8 cellular contexts compared by ENCODE assay signal in the genomic region with DNA sequence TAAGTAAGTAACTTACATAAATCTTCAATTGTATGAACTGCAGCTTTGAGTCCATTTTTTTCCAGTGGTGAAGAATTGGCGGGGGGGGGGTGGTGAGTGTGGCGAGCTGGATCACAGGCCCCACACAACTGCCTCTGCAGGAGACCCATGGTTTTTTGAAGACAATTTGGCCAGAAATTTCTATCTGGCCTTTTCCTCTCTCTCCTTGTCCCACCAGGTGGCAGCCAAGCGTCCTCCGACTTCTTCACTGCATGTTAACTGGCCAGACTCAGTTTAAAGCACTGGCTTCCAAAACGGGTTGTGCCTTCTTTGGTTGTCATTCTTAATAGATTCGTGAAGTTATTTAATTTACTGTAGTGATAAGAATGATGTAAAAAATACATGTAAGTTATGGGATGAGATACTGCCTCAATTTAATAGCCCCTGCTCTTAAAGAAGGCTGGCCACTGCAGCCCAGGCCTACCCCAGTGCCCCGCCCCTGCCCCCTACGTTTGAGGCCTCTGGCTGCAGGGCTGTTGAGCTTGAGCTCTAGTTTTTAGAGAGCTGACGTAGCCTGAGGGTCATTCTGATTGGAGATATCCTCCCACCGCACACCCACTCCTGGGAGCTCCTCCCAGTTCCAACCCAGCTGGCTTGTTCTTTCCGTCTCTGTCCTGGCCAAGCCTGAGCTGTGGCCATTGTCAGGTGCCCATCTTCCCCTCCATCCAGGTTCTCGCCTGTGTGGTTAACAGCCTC. TPM values are rescaled to one million over a fixed set of nuclear protein-coding genes. Genes with fewer than 3 reads are reported as not detected.
DNase-seq lines count a peak whose midpoint lies in the region; ATAC-seq and TF ChIP-seq lines count a peak whose summit lies in the region.

No MANE protein-coding gene starts in this region.

- no peaks in the 10 kb centered on the region for H3K9me3 ChIP-seq in DOHH2 (ENCODE audit: control insufficient read depth, insufficient read depth, low read length)

- H3K27ac ChIP-seq in DOHH2 (ENCODE audit: low read depth, low read length), result no peak overlapping the region

- H3K4me3 ChIP-seq in DOHH2 (ENCODE audit: low read length) (no peak overlapping the region), astrocyte of the spinal cord (ENCODE audit: low read depth, low read length) (no peak overlapping the region)

- no peaks in the 10 kb centered on the region for H3K27me3 ChIP-seq in DOHH2 (ENCODE audit: control insufficient read depth, low read length)

- no peaks in the 10 kb centered on the region for H3K79me2 ChIP-seq in DOHH2 (ENCODE audit: control insufficient read depth, low read length)

- no peaks in the 10 kb centered on the region for H3K4me1 ChIP-seq in DOHH2 (ENCODE audit: control insufficient read depth, low read length)

- no peaks in the 10 kb centered on the region; the same call in 1 of the 2 replicates for H4K20me1 ChIP-seq in DOHH2 (ENCODE audit: control insufficient read depth, insufficient read depth, low read depth, low read length)

- DNase-seq in KBM-7 (peak; percentile 55), astrocyte of the spinal cord (ENCODE audit: low read depth, low spot score) (peak; percentile 52), left colon (peak in 1 of 2 donors; percentile 44), foreskin melanocyte (no peak)

- in situ Hi-C loops in KBM-7 (cut with MboI; ENCODE audit: low pct_unique_long_range_greater_than_20kb, low sequenced_read_pairs) (no loop called here), astrocyte of the spinal cord (cut with HindIII; ENCODE audit: low sequenced_read_pairs) (no loop called here)

- H3K36me3 ChIP-seq in DOHH2 (ENCODE audit: control insufficient read depth, low read length), result peaks cover 74% of the 10 kb centered on the region

- H3K4me2 ChIP-seq in DOHH2 (ENCODE audit: low read length), result no peak overlapping the region

- intact Hi-C loops in left colon (cut with DNase I, micrococcal nuclease), result no loop called here

- ATAC-seq in left colon, result peak; percentile 36
- no peak for ATAC-seq in GM19351 (IDR thresholded peaks at IDR 0.05; ENCODE audit: unreplicated experiment)
- ATAC-seq in GM18909 (IDR thresholded peaks at IDR 0.05; ENCODE audit: poor library complexity, unreplicated experiment), result no peak
- no peak for ATAC-seq in GM21447 (IDR thresholded peaks at IDR 0.05; ENCODE audit: unreplicated experiment)

- TF ChIP-seq CTCF in DOHH2 (IDR thresholded peaks at IDR 0.05; ENCODE audit: low read depth, low read length, poor library complexity, severe bottlenecking) (peak; percentile 48), astrocyte of the spinal cord (IDR thresholded peaks at IDR 0.05; ENCODE audit: low read depth, low read length) (peak; percentile 78)

- H3F3A ChIP-seq in DOHH2 (ENCODE audit: control insufficient read depth, insufficient read depth), result no peaks in the 10 kb centered on the region; the same call in none of the 2 replicates

- no peaks in the 10 kb centered on the region for H3K9me2 ChIP-seq in DOHH2 (replicated peaks; ENCODE audit: control insufficient read depth, low read length)

RNA-seq across cellular contexts. Expression of a gene that starts 36.4 kb away (rescaled TPM):
- 100 to 1,000 TPM; 129 to 145 TPM for total RNA-seq in left colon
